19 cellular contexts compared by ENCODE assay signal in the genomic region with DNA sequence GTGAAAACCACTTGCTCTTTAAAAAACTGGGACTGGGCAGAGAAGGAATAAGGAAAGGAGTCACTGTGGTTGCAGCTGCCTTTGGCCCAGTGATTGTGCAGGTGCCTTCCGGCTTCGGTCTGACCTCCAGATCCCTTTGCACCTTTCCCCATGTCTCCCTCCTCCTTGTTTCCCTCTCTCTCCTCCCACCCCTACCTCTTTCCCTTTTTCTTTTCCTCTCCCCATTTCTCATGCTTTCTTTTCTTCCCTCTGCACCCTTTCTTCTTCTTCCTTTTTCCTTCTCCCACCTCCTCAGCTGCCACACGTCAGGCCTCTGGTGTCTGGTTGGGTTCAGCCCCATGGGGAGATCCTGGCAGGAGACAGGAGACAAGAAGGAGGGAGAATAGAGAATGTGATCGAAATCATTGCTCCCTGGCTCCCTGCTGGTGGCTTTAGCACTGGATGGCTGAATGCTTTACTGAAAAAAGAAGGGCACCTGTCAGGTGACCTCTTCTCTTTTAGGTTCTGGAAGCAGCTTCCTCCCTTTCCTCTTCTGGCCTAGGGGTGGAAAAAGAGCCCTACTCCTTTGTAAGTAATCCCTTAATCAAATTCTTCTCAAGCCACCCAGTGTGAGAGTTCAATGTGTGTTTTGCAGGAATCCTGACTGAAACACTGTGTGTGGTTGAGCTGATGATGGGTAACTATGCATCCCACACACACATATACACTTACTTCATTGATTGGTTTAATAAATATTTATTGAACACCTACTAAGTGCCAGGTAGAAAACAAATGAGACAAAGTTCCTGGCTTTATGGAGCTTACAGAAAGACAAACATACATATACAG.
A peak's percentile ranks its signal among the peaks of the same experiment; 100 is the strongest.
DNase-seq lines count a peak whose midpoint lies in the region; ATAC-seq and TF ChIP-seq lines count a peak whose summit lies in the region.
"Had no signal": no experiment of that assay in that cellular context is flagged by ENCODE, and none has a peak within 500 bp of the region (broad histone marks: within the 10 kb centered on the region; RNA-seq: fewer than 3 reads in every experiment).

No MANE protein-coding gene starts in this region.

- no peak overlapping the region for H3K4me3 ChIP-seq in hepatocyte
- peak overlapping the region; percentile 19 for H3K4me3 ChIP-seq in parathyroid adenoma (ENCODE audit: low read depth, low read length)
- H3K4me3 ChIP-seq: GM23248 had no signal

- no peaks in the 10 kb centered on the region for H4K20me1 ChIP-seq in hepatocyte (ENCODE audit: insufficient read depth, poor library complexity, severe bottlenecking)

- POLR2A ChIA-PET in WTC11 (lab: Charles Lee): no interaction called here

- TF ChIP-seq CTCF in WTC11 (IDR thresholded peaks at IDR 0.05) (no peak), hepatocyte (IDR thresholded peaks at IDR 0.05; ENCODE audit: poor library complexity) (no peak), parathyroid adenoma (IDR thresholded peaks at IDR 0.05) (no peak)

- peaks cover 47% of the 10 kb centered on the region for H3K4me1 Mint-ChIP-seq in T-helper 1 cell treated with Interleukin-12 subunit alpha and Interleukin-12 subunit beta and Interleukin-4 antibody, amounts not matched to agents 30 μg/mL and 1 μg/mL, for 36 hours (ENCODE audit: low read depth)
- H3K4me1 Mint-ChIP-seq in WTC11: peaks cover 50% of the 10 kb centered on the region

- H3K9me3 ChIP-seq in hepatocyte (ENCODE audit: low read depth) (no peaks in the 10 kb centered on the region), parathyroid adenoma (ENCODE audit: control insufficient read depth, low read length) (no peaks in the 10 kb centered on the region)
- H3K9me3 ChIP-seq: BE2C had no signal

- H3K4me2 ChIP-seq in hepatocyte (no peak overlapping the region), parathyroid adenoma (ENCODE audit: low read length) (peak overlapping the region; percentile 60)

- H3K9ac ChIP-seq in parathyroid adenoma: no peak overlapping the region
- H3K9ac ChIP-seq: GM23248 had no signal

- peak overlapping the region; percentile 8 for H3K27ac Mint-ChIP-seq in T-helper 1 cell treated with Interleukin-12 subunit alpha and Interleukin-12 subunit beta and Interleukin-4 antibody, amounts not matched to agents 30 μg/mL and 1 μg/mL, for 36 hours
- H3K27ac Mint-ChIP-seq in WTC11: no peak overlapping the region
- H3K27ac Mint-ChIP-seq: CD4-positive, alpha-beta T cell; HFFc6; IgD-negative memory B cell had no signal

- H3K79me2 ChIP-seq in hepatocyte: no peaks in the 10 kb centered on the region
- peaks cover 21% of the 10 kb centered on the region for H3K79me2 ChIP-seq in parathyroid adenoma

- no peak overlapping the region for H3K4me3 Mint-ChIP-seq in T-helper 1 cell treated with Interleukin-12 subunit alpha and Interleukin-12 subunit beta and Interleukin-4 antibody, amounts not matched to agents 30 μg/mL and 1 μg/mL, for 36 hours
- no peak overlapping the region; the same call in 1 of the 2 replicates for H3K4me3 Mint-ChIP-seq in WTC11
- H3K4me3 Mint-ChIP-seq: CD4-positive, alpha-beta T cell; HFFc6; IgD-negative memory B cell had no signal

- H3K9me2 ChIP-seq in hepatocyte (replicated peaks; ENCODE audit: insufficient read depth): no peaks in the 10 kb centered on the region

- DNase-seq in T-helper 1 cell (no peak), WTC11 (ENCODE audit: low spot score) (peak; percentile 14), hepatocyte (ENCODE audit: low spot score) (no peak), OCI-M1 (lab: John Stamatoyannopoulos, UW) (no peak), pons (ENCODE audit: low spot score) (no peak)
- DNase-seq: Calu3; CD4-positive, alpha-beta T cell; NCI-H1105; NCI-H187; NCI-H748 treated with DMSO at 0.1 percent for 48 hours; SIG-M5 had no signal

- H3K27me3 Mint-ChIP-seq in T-helper 1 cell treated with Interleukin-12 subunit alpha and Interleukin-12 subunit beta and Interleukin-4 antibody, amounts not matched to agents 30 μg/mL and 1 μg/mL, for 36 hours (ENCODE audit: low read depth): peaks cover 6% of the 10 kb centered on the region
- no peaks in the 10 kb centered on the region for H3K27me3 Mint-ChIP-seq in WTC11 (ENCODE audit: low read depth)

- H3K36me3 Mint-ChIP-seq in T-helper 1 cell treated with Interleukin-12 subunit alpha and Interleukin-12 subunit beta and Interleukin-4 antibody, amounts not matched to agents 30 μg/mL and 1 μg/mL, for 36 hours (ENCODE audit: low read depth): peaks cover 10% of the 10 kb centered on the region
- H3K36me3 Mint-ChIP-seq in WTC11: no peaks in the 10 kb centered on the region

- H3K9me3 Mint-ChIP-seq in T-helper 1 cell treated with Interleukin-12 subunit alpha and Interleukin-12 subunit beta and Interleukin-4 antibody, amounts not matched to agents 30 μg/mL and 1 μg/mL, for 36 hours: no peaks in the 10 kb centered on the region
- no peaks in the 10 kb centered on the region for H3K9me3 Mint-ChIP-seq in WTC11
- H3K9me3 Mint-ChIP-seq: CD4-positive, alpha-beta T cell; HFFc6; IgD-negative memory B cell had no signal

- CTCF ChIA-PET in WTC11 (lab: Charles Lee): interaction anchor here (0.6 to 2.3 kb wide), 8 partner anchors 23 to 557 kb away, joined by 3 to 6 read pairs (median 4); no protein-coding TSS in a partner anchor

- H3K4me1 ChIP-seq in hepatocyte (ENCODE audit: insufficient read depth) (no peaks in the 10 kb centered on the region), parathyroid adenoma (peaks cover 63% of the 10 kb centered on the region)
- H3K4me1 ChIP-seq: BE2C had no signal

- ATAC-seq in WTC11: peak; percentile 55
- no peak for ATAC-seq in HG02798 (IDR thresholded peaks at IDR 0.05; ENCODE audit: poor library complexity, unreplicated experiment)

- H3K27me3 ChIP-seq in hepatocyte (no peaks in the 10 kb centered on the region), parathyroid adenoma (ENCODE audit: control insufficient read depth, insufficient read depth, low read length) (no peaks in the 10 kb centered on the region)
- H3K27me3 ChIP-seq: BE2C had no signal

- 74% methylated on average over 4 of the region's 4 CpGs for WGBS in hepatocyte (ENCODE audit: low lambda C conversion rate, missing lambda C conversion rate)

- H3K27ac ChIP-seq in hepatocyte (peak overlapping the region; percentile 40), parathyroid adenoma (peak overlapping the region; percentile 98)
- H3K27ac ChIP-seq: 22Rv1, GM23248 had no signal

- H2AFZ ChIP-seq in hepatocyte: no peak overlapping the region
- H2AFZ ChIP-seq in parathyroid adenoma: peak overlapping the region; percentile 40
- H2AFZ ChIP-seq: GM23248 had no signal

- H3K36me3 ChIP-seq in hepatocyte (replicated peaks; ENCODE audit: insufficient read depth, low read depth) (no peaks in the 10 kb centered on the region), parathyroid adenoma (ENCODE audit: control insufficient read depth, insufficient read depth, low read length) (no peaks in the 10 kb centered on the region)
- H3K36me3 ChIP-seq: BE2C had no signal

TF ChIP-seq in WTC11, 78 proteins besides CTCF, POLR2A, EP300 and RAD21:
- TF ChIP-seq ZNF423 (CRISPR knock-in tag; IDR thresholded peaks at IDR 0.05) (peak; percentile 20; the same call in 1 of the 2 replicates), NFYB (CRISPR knock-in tag; conservative IDR thresholded peaks at IDR 0.05; ENCODE audit: low read depth) (no peak), FOXP1 (CRISPR knock-in tag; IDR thresholded peaks at IDR 0.05; ENCODE audit: borderline replicate concordance) (no peak), ETV6 (CRISPR knock-in tag; IDR thresholded peaks at IDR 0.05) (no peak), USF1 (CRISPR knock-in tag; IDR thresholded peaks at IDR 0.05) (peak; percentile 46; the same call in 1 of the 2 replicates), NFATC4 (CRISPR knock-in tag; IDR thresholded peaks at IDR 0.05) (no peak), TEAD1 (CRISPR knock-in tag; IDR thresholded peaks at IDR 0.05) (0 out of 2 replicates have a peak, but pooled peaks have one; percentile 37), ZNF138 (CRISPR knock-in tag; conservative IDR thresholded peaks at IDR 0.05) (no peak), NFE2L1 (CRISPR knock-in tag; IDR thresholded peaks at IDR 0.05) (no peak)
- TF ChIP-seq, protein P1, sequence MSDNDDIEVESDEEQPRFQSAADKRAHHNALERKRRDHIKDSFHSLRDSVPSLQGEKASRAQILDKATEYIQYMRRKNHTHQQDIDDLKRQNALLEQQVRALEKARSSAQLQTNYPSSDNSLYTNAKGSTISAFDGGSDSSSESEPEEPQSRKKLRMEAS (CRISPR knock-in tag; IDR thresholded peaks at IDR 0.05): 0 out of 2 replicates have a peak, but pooled peaks have one; percentile 19
